2 cellular contexts compared by ENCODE assay signal in the genomic region with DNA sequence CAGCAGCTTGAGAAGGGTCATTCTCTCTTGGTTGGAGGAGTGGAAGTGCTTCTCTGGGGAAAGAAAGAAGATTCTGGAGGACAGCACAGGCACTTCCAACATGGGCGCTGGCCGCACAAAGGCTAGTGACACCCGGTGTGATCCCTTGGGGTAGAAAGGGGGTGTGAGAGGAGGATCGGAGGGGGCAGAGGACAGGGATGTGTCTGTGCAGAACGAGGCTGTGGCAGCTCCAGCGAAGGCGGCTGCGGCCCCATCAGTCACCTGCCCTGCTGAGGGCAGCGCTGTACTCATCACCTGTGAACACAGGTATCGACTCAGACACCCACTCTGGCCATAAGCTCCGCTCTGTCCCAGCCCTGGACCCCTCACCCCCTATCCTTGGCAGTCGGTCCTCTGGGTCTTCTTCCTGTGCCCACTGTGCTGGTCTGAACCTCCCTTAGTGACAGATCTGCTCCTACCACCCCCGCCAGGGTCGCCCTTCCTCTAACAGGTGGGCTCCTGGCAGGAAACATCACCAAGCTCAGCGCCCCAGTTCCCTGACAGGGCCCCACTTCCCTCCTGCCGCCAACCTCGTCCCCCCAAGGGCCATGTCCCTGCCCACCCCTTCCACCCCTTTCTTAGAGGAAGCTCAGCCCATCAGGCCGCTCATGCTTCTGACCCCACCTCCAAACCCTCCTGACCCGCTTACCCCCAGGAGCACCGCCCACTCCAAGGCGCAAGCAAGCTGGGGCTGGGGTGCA.
A peak's percentile ranks its signal among the peaks of the same experiment; 100 is the strongest.
TF ChIP-seq lines count a peak whose summit lies in the region.

No MANE protein-coding gene starts in this region.

TF ChIP-seq in HepG2, 621 proteins besides CTCF, POLR2A, EP300 and RAD21:
- TF ChIP-seq SYNCRIP (IDR thresholded peaks at IDR 0.05; ENCODE audit: insufficient read depth, low read depth, low read length) (no peak), ZNF616 (CRISPR knock-in tag; IDR thresholded peaks at IDR 0.05; ENCODE audit: low read depth) (no peak), TSC22D2 (CRISPR knock-in tag; IDR thresholded peaks at IDR 0.05; ENCODE audit: borderline replicate concordance) (no peak), ZFP36 (IDR thresholded peaks at IDR 0.05; ENCODE audit: borderline replicate concordance, low read depth, low read length, partially characterized antibody) (no peak), JARID2 (CRISPR knock-in tag; IDR thresholded peaks at IDR 0.05; ENCODE audit: insufficient replicate concordance) (no peak), MAZ (IDR thresholded peaks at IDR 0.05; ENCODE audit: borderline replicate concordance, low read depth, low read length) (no peak), MAZ (CRISPR knock-in tag; IDR thresholded peaks at IDR 0.05; ENCODE audit: low read depth) (no peak), ZSCAN21 (CRISPR knock-in tag; IDR thresholded peaks at IDR 0.05; ENCODE audit: borderline replicate concordance) (no peak), EEA1 (CRISPR knock-in tag; IDR thresholded peaks at IDR 0.05; ENCODE audit: borderline replicate concordance) (no peak), RBM22 (optimal IDR thresholded peaks at IDR 0.05; ENCODE audit: low read length) (no peak), FOSL2 (CRISPR knock-in tag; IDR thresholded peaks at IDR 0.05) (no peak), HNRNPK (IDR thresholded peaks at IDR 0.05; ENCODE audit: low read depth, low read length, poor library complexity, severe bottlenecking) (no peak), CHD4 (IDR thresholded peaks at IDR 0.05; ENCODE audit: borderline replicate concordance, low read length) (no peak), HOXA7 (CRISPR knock-in tag; IDR thresholded peaks at IDR 0.05) (no peak)
- TF ChIP-seq, protein P1, sequence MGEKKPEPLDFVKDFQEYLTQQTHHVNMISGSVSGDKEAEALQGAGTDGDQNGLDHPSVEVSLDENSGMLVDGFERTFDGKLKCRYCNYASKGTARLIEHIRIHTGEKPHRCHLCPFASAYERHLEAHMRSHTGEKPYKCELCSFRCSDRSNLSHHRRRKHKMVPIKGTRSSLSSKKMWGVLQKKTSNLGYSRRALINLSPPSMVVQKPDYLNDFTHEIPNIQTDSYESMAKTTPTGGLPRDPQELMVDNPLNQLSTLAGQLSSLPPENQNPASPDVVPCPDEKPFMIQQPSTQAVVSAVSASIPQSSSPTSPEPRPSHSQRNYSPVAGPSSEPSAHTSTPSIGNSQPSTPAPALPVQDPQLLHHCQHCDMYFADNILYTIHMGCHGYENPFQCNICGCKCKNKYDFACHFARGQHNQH (CRISPR knock-in tag; IDR thresholded peaks at IDR 0.05), result no peak
- TF ChIP-seq, protein P2, sequence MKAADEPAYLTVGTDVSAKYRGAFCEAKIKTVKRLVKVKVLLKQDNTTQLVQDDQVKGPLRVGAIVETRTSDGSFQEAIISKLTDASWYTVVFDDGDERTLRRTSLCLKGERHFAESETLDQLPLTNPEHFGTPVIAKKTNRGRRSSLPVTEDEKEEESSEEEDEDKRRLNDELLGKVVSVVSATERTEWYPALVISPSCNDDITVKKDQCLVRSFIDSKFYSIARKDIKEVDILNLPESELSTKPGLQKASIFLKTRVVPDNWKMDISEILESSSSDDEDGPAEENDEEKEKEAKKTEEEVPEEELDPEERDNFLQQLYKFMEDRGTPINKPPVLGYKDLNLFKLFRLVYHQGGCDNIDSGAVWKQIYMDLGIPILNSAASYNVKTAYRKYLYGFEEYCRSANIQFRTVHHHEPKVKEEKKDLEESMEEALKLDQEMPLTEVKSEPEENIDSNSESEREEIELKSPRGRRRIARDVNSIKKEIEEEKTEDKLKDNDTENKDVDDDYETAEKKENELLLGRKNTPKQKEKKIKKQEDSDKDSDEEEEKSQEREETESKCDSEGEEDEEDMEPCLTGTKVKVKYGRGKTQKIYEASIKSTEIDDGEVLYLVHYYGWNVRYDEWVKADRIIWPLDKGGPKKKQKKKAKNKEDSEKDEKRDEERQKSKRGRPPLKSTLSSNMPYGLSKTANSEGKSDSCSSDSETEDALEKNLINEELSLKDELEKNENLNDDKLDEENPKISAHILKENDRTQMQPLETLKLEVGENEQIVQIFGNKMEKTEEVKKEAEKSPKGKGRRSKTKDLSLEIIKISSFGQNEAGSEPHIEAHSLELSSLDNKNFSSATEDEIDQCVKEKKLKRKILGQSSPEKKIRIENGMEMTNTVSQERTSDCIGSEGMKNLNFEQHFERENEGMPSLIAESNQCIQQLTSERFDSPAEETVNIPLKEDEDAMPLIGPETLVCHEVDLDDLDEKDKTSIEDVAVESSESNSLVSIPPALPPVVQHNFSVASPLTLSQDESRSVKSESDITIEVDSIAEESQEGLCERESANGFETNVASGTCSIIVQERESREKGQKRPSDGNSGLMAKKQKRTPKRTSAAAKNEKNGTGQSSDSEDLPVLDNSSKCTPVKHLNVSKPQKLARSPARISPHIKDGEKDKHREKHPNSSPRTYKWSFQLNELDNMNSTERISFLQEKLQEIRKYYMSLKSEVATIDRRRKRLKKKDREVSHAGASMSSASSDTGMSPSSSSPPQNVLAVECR (CRISPR knock-in tag; IDR thresholded peaks at IDR 0.05; ENCODE audit: borderline replicate concordance), result no peak
- TF ChIP-seq, protein P3, sequence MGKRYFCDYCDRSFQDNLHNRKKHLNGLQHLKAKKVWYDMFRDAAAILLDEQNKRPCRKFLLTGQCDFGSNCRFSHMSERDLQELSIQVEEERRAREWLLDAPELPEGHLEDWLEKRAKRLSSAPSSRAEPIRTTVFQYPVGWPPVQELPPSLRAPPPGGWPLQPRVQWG (CRISPR knock-in tag; IDR thresholded peaks at IDR 0.05; ENCODE audit: borderline replicate concordance, low read depth), result no peak

TF ChIP-seq in GM12878, 131 proteins besides CTCF, POLR2A, EP300 and RAD21:
- TF ChIP-seq MEF2A (IDR thresholded peaks at IDR 0.05; ENCODE audit: insufficient read depth, low read depth, low read length) (no peak), EGR1 (IDR thresholded peaks at IDR 0.05; ENCODE audit: borderline replicate concordance in 1 of 2, low read depth in 2 of 2, low read length in 2 of 2) (peak in 1 of 2 experiments; percentile 55; a peak in 1 of 3 replicates), NR2C2 (IDR thresholded peaks at IDR 0.05; ENCODE audit: borderline replicate concordance, control insufficient read depth, insufficient read length, low read depth) (no peak), POLR2AphosphoS5 (IDR thresholded peaks at IDR 0.05; ENCODE audit: low read length) (no peak), MXI1 (IDR thresholded peaks at IDR 0.05; ENCODE audit: low read depth, low read length) (no peak), CEBPB (IDR thresholded peaks at IDR 0.05; ENCODE audit: borderline replicate concordance in 1 of 2, low read depth in 2 of 2, low read length in 2 of 2) (no peak), CBX3 (IDR thresholded peaks at IDR 0.05; ENCODE audit: borderline replicate concordance, low read depth) (no peak), KDM1A (IDR thresholded peaks at IDR 0.05; ENCODE audit: borderline replicate concordance) (no peak), HDGF (IDR thresholded peaks at IDR 0.05) (peak; percentile 13; the same call in 1 of the 2 replicates), CREB1 (IDR thresholded peaks at IDR 0.05; ENCODE audit: low read depth) (no peak), BHLHE40 (IDR thresholded peaks at IDR 0.05; ENCODE audit: borderline replicate concordance in 1 of 2, low read depth in 2 of 2, low read length in 1 of 2) (no peak), NRF1 (conservative IDR thresholded peaks at IDR 0.05; ENCODE audit: low read depth, low read length) (no peak)
- TF ChIP-seq, protein P4, sequence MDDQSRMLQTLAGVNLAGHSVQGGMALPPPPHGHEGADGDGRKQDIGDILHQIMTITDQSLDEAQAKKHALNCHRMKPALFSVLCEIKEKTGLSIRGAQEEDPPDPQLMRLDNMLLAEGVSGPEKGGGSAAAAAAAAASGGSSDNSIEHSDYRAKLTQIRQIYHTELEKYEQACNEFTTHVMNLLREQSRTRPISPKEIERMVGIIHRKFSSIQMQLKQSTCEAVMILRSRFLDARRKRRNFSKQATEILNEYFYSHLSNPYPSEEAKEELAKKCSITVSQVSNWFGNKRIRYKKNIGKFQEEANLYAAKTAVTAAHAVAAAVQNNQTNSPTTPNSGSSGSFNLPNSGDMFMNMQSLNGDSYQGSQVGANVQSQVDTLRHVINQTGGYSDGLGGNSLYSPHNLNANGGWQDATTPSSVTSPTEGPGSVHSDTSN (IDR thresholded peaks at IDR 0.05; ENCODE audit: insufficient replicate concordance, low read depth, low read length), result no peak
- TF ChIP-seq, protein P5, sequence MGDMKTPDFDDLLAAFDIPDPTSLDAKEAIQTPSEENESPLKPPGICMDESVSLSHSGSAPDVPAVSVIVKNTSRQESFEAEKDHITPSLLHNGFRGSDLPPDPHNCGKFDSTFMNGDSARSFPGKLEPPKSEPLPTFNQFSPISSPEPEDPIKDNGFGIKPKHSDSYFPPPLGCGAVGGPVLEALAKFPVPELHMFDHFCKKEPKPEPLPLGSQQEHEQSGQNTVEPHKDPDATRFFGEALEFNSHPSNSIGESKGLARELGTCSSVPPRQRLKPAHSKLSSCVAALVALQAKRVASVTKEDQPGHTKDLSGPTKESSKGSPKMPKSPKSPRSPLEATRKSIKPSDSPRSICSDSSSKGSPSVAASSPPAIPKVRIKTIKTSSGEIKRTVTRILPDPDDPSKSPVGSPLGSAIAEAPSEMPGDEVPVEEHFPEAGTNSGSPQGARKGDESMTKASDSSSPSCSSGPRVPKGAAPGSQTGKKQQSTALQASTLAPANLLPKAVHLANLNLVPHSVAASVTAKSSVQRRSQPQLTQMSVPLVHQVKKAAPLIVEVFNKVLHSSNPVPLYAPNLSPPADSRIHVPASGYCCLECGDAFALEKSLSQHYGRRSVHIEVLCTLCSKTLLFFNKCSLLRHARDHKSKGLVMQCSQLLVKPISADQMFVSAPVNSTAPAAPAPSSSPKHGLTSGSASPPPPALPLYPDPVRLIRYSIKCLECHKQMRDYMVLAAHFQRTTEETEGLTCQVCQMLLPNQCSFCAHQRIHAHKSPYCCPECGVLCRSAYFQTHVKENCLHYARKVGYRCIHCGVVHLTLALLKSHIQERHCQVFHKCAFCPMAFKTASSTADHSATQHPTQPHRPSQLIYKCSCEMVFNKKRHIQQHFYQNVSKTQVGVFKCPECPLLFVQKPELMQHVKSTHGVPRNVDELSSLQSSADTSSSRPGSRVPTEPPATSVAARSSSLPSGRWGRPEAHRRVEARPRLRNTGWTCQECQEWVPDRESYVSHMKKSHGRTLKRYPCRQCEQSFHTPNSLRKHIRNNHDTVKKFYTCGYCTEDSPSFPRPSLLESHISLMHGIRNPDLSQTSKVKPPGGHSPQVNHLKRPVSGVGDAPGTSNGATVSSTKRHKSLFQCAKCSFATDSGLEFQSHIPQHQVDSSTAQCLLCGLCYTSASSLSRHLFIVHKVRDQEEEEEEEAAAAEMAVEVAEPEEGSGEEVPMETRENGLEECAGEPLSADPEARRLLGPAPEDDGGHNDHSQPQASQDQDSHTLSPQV (IDR thresholded peaks at IDR 0.05), result no peak
- TF ChIP-seq, protein P6, sequence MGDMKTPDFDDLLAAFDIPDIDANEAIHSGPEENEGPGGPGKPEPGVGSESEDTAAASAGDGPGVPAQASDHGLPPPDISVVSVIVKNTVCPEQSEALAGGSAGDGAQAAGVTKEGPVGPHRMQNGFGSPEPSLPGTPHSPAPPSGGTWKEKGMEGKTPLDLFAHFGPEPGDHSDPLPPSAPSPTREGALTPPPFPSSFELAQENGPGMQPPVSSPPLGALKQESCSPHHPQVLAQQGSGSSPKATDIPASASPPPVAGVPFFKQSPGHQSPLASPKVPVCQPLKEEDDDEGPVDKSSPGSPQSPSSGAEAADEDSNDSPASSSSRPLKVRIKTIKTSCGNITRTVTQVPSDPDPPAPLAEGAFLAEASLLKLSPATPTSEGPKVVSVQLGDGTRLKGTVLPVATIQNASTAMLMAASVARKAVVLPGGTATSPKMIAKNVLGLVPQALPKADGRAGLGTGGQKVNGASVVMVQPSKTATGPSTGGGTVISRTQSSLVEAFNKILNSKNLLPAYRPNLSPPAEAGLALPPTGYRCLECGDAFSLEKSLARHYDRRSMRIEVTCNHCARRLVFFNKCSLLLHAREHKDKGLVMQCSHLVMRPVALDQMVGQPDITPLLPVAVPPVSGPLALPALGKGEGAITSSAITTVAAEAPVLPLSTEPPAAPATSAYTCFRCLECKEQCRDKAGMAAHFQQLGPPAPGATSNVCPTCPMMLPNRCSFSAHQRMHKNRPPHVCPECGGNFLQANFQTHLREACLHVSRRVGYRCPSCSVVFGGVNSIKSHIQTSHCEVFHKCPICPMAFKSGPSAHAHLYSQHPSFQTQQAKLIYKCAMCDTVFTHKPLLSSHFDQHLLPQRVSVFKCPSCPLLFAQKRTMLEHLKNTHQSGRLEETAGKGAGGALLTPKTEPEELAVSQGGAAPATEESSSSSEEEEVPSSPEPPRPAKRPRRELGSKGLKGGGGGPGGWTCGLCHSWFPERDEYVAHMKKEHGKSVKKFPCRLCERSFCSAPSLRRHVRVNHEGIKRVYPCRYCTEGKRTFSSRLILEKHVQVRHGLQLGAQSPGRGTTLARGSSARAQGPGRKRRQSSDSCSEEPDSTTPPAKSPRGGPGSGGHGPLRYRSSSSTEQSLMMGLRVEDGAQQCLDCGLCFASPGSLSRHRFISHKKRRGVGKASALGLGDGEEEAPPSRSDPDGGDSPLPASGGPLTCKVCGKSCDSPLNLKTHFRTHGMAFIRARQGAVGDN (IDR thresholded peaks at IDR 0.05), result no peak
